2 cellular contexts compared by ENCODE assay signal in genomic region chr12:53115112-53115890, GRCh38.
TF ChIP-seq lines count a peak whose summit lies in the region.

No MANE protein-coding gene starts in this region.

TF ChIP-seq in GM23338, 12 proteins besides CTCF, POLR2A, EP300 and RAD21:
- no peak for TF ChIP-seq ZNF331 (CRISPR knock-in tag; IDR thresholded peaks at IDR 0.05; ENCODE audit: low read depth)
- TF ChIP-seq ZNF114 (CRISPR knock-in tag; IDR thresholded peaks at IDR 0.05), result no peak
- TF ChIP-seq EZH2phosphoT487 (IDR thresholded peaks at IDR 0.05; ENCODE audit: unreplicated experiment), result no peak
TF ChIP-seq in GM23338: peak in this region for 0.

TF ChIP-seq in K562, 482 proteins besides CTCF, POLR2A, EP300 and RAD21 (continues in another document):
- TF ChIP-seq ZNF589 (CRISPR knock-in tag; IDR thresholded peaks at IDR 0.05; ENCODE audit: low read depth) (no peak), WHSC1 (IDR thresholded peaks at IDR 0.05; ENCODE audit: low read length) (no peak), CAMTA2 (CRISPR knock-in tag; conservative IDR thresholded peaks at IDR 0.05) (no peak), YY1 (IDR thresholded peaks at IDR 0.05; ENCODE audit: borderline replicate concordance in 1 of 3, control insufficient read depth in 1 of 3, extremely low read depth in 1 of 3, insufficient read depth in 3 of 3, insufficient read length in 1 of 3, insufficient replicate concordance in 2 of 3, low read depth in 1 of 3, low read length in 2 of 3) (peak in 1 of 3 experiments; percentile 40), ZNF197 (CRISPR knock-in tag; IDR thresholded peaks at IDR 0.05; ENCODE audit: low read depth) (no peak), TEAD4 (IDR thresholded peaks at IDR 0.05; ENCODE audit: low read length) (no peak), TEAD4 (CRISPR knock-in tag; IDR thresholded peaks at IDR 0.05; ENCODE audit: borderline replicate concordance) (no peak), ZNF77 (CRISPR knock-in tag; IDR thresholded peaks at IDR 0.05) (no peak), ZNF124 (CRISPR knock-in tag; IDR thresholded peaks at IDR 0.05) (no peak), RBM34 (IDR thresholded peaks at IDR 0.05; ENCODE audit: borderline replicate concordance, insufficient read depth, low read length) (no peak), ZNF75A (CRISPR knock-in tag; IDR thresholded peaks at IDR 0.05) (no peak), ZNF740 (CRISPR knock-in tag; IDR thresholded peaks at IDR 0.05) (no peak), ZNF740 (tag; IDR thresholded peaks at IDR 0.05) (peak in 1 of 2 experiments; percentile 66; a peak in 1 of 4 replicates), ZNF263 (CRISPR knock-in tag; IDR thresholded peaks at IDR 0.05; ENCODE audit: borderline replicate concordance) (no peak), CBX8 (IDR thresholded peaks at IDR 0.05; ENCODE audit: borderline replicate concordance, extremely low read depth, low read depth, low read length, poor library complexity, severe bottlenecking) (no peak), DIDO1 (tag; IDR thresholded peaks at IDR 0.05; ENCODE audit: low read depth) (no peak), XRCC4 (IDR thresholded peaks at IDR 0.05; ENCODE audit: extremely low read depth, insufficient read depth, insufficient read length) (no peak), TRIM28 (IDR thresholded peaks at IDR 0.05) (no peak), ZBTB11 (CRISPR knock-in tag; IDR thresholded peaks at IDR 0.05) (peak in 1 of 3 experiments; percentile 55; a peak in 1 of 6 replicates), SRSF7 (optimal IDR thresholded peaks at IDR 0.05; ENCODE audit: low read depth, low read length) (no peak), GTF2F1 (IDR thresholded peaks at IDR 0.05; ENCODE audit: low read depth, low read length) (no peak), ZNF134 (CRISPR knock-in tag; conservative IDR thresholded peaks at IDR 0.05) (no peak), BRD4 (IDR thresholded peaks at IDR 0.05) (no peak), MCM2 (IDR thresholded peaks at IDR 0.05; ENCODE audit: low read depth) (no peak), CBX5 (IDR thresholded peaks at IDR 0.05; ENCODE audit: borderline replicate concordance, low read depth) (no peak), ILK (tag; IDR thresholded peaks at IDR 0.05; ENCODE audit: borderline replicate concordance, low read depth) (no peak), SOX6 (IDR thresholded peaks at IDR 0.05) (no peak), BRF1 (IDR thresholded peaks at IDR 0.05; ENCODE audit: borderline replicate concordance, extremely low read depth, insufficient read length) (no peak), JUN (IDR thresholded peaks at IDR 0.05; ENCODE audit: borderline replicate concordance, low read depth, low read length) (no peak), JUN (CRISPR knock-in tag; IDR thresholded peaks at IDR 0.05; ENCODE audit: borderline replicate concordance) (no peak), NR2F6 (CRISPR knock-in tag; IDR thresholded peaks at IDR 0.05) (no peak), SMARCA5 (IDR thresholded peaks at IDR 0.05) (no peak), MTA3 (IDR thresholded peaks at IDR 0.05; ENCODE audit: borderline replicate concordance) (no peak), SP1 (CRISPR knock-in tag; IDR thresholded peaks at IDR 0.05) (no peak), ZBTB33 (CRISPR knock-in tag; IDR thresholded peaks at IDR 0.05) (peak; percentile 68; the same call in 1 of the 2 replicates), CEBPG (CRISPR knock-in tag; IDR thresholded peaks at IDR 0.05) (no peak), CEBPG (tag; conservative IDR thresholded peaks at IDR 0.05 in 1 of 2, IDR thresholded peaks at IDR 0.05 in 1 of 2) (no peak), ZFP36 (IDR thresholded peaks at IDR 0.05; ENCODE audit: low read depth, low read length, partially characterized antibody) (no peak), POLR2AphosphoS2 (IDR thresholded peaks at IDR 0.05; ENCODE audit: low read length) (no peak), XRCC5 (IDR thresholded peaks at IDR 0.05; ENCODE audit: low read depth, low read length) (no peak), ARID3A (IDR thresholded peaks at IDR 0.05; ENCODE audit: borderline replicate concordance, low read depth, low read length) (no peak), IRF2 (CRISPR knock-in tag; IDR thresholded peaks at IDR 0.05) (no peak), FUS (optimal IDR thresholded peaks at IDR 0.05; ENCODE audit: low read depth, low read length) (no peak), KDM1A (IDR thresholded peaks at IDR 0.05) (no peak), MAX (CRISPR knock-in tag; IDR thresholded peaks at IDR 0.05) (peak; percentile 49; the same call in 1 of the 2 replicates), POLR3G (IDR thresholded peaks at IDR 0.05; ENCODE audit: extremely low read depth, insufficient read length, insufficient replicate concordance) (no peak), ATF1 (CRISPR knock-in tag; IDR thresholded peaks at IDR 0.05) (no peak), ATF1 (tag; IDR thresholded peaks at IDR 0.05) (no peak), DPF2 (IDR thresholded peaks at IDR 0.05) (no peak), ZNF184 (CRISPR knock-in tag; IDR thresholded peaks at IDR 0.05) (no peak), MAZ (CRISPR knock-in tag; conservative IDR thresholded peaks at IDR 0.05 in 1 of 2, IDR thresholded peaks at IDR 0.05 in 1 of 2) (no peak)
- TF ChIP-seq, protein P1, sequence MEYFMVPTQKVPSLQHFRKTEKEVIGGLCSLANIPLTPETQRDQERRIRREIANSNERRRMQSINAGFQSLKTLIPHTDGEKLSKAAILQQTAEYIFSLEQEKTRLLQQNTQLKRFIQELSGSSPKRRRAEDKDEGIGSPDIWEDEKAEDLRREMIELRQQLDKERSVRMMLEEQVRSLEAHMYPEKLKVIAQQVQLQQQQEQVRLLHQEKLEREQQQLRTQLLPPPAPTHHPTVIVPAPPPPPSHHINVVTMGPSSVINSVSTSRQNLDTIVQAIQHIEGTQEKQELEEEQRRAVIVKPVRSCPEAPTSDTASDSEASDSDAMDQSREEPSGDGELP (CRISPR knock-in tag; IDR thresholded peaks at IDR 0.05; ENCODE audit: borderline replicate concordance), result peak; percentile 38; the same call in 1 of the 2 replicates
- TF ChIP-seq, protein P2, sequence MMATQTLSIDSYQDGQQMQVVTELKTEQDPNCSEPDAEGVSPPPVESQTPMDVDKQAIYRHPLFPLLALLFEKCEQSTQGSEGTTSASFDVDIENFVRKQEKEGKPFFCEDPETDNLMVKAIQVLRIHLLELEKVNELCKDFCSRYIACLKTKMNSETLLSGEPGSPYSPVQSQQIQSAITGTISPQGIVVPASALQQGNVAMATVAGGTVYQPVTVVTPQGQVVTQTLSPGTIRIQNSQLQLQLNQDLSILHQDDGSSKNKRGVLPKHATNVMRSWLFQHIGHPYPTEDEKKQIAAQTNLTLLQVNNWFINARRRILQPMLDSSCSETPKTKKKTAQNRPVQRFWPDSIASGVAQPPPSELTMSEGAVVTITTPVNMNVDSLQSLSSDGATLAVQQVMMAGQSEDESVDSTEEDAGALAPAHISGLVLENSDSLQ (IDR thresholded peaks at IDR 0.05), result peak; percentile 46; the same call in 1 of the 2 replicates
- TF ChIP-seq, protein P3, sequence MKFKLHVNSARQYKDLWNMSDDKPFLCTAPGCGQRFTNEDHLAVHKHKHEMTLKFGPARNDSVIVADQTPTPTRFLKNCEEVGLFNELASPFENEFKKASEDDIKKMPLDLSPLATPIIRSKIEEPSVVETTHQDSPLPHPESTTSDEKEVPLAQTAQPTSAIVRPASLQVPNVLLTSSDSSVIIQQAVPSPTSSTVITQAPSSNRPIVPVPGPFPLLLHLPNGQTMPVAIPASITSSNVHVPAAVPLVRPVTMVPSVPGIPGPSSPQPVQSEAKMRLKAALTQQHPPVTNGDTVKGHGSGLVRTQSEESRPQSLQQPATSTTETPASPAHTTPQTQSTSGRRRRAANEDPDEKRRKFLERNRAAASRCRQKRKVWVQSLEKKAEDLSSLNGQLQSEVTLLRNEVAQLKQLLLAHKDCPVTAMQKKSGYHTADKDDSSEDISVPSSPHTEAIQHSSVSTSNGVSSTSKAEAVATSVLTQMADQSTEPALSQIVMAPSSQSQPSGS (CRISPR knock-in tag; IDR thresholded peaks at IDR 0.05), result no peak
- TF ChIP-seq, protein P4, sequence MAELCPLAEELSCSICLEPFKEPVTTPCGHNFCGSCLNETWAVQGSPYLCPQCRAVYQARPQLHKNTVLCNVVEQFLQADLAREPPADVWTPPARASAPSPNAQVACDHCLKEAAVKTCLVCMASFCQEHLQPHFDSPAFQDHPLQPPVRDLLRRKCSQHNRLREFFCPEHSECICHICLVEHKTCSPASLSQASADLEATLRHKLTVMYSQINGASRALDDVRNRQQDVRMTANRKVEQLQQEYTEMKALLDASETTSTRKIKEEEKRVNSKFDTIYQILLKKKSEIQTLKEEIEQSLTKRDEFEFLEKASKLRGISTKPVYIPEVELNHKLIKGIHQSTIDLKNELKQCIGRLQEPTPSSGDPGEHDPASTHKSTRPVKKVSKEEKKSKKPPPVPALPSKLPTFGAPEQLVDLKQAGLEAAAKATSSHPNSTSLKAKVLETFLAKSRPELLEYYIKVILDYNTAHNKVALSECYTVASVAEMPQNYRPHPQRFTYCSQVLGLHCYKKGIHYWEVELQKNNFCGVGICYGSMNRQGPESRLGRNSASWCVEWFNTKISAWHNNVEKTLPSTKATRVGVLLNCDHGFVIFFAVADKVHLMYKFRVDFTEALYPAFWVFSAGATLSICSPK (IDR thresholded peaks at IDR 0.05; ENCODE audit: borderline replicate concordance), result no peak
- TF ChIP-seq, protein P5, sequence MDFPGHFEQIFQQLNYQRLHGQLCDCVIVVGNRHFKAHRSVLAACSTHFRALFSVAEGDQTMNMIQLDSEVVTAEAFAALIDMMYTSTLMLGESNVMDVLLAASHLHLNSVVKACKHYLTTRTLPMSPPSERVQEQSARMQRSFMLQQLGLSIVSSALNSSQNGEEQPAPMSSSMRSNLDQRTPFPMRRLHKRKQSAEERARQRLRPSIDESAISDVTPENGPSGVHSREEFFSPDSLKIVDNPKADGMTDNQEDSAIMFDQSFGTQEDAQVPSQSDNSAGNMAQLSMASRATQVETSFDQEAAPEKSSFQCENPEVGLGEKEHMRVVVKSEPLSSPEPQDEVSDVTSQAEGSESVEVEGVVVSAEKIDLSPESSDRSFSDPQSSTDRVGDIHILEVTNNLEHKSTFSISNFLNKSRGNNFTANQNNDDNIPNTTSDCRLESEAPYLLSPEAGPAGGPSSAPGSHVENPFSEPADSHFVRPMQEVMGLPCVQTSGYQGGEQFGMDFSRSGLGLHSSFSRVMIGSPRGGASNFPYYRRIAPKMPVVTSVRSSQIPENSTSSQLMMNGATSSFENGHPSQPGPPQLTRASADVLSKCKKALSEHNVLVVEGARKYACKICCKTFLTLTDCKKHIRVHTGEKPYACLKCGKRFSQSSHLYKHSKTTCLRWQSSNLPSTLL (IDR thresholded peaks at IDR 0.05), result no peak
